ENCODE assay signal across 1 cellular context in the genomic region with DNA sequence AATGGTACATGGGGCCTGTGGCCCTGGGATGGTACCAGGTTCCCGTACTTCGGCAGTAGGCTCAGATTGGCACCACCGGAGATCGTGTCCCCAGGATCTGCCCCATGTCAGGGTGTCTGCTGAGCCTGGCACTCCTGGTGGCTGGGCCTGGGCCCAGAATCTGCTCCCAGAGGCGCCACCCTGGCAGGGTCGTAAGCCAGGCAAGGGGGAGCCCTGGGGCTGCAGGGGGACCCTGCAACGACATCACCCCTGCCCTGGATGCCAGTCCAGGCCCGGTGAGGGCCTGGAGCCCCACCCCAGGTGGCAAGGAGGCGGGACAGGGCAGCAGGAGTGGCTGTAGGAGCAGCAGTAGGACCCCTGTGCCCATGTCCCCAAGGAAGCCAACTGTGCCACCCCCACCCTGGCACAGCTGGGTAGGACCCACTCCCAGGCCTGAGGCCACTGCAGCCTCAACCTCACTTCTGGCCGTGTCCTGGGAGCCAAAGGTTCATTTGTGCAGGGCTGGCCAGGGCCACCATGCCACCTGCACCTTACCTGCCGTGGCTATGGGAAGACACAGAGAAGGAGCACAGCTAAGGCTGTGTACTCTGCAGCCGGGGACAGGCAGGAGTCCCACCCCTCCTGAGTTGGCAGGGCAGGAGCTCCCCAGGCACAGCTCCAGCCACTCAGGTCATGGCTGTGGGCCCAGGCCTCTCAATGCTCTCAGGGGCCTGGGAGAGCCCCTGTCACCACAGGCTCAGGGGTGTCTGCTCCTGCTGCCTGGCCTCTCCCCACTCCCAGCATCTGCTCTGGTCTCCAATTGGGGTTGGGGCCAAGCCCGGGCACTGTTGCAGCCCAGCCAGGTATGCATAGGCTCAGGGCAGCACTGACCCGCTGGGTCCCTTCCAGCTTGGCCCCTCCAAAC.
TF ChIP-seq lines count a peak whose summit lies in the region.

No MANE protein-coding gene starts in this region.

TF ChIP-seq in HEK293, 187 proteins besides CTCF, POLR2A, EP300 and RAD21 (continued from another document):
- TF ChIP-seq HIC1 (tag by site-specific recombination; IDR thresholded peaks at IDR 0.05), result 0 out of 2 replicates have a peak, but pooled peaks have one; percentile 29
